Comparison of ENCODE assay signal across 27 cellular contexts in the genomic region with DNA sequence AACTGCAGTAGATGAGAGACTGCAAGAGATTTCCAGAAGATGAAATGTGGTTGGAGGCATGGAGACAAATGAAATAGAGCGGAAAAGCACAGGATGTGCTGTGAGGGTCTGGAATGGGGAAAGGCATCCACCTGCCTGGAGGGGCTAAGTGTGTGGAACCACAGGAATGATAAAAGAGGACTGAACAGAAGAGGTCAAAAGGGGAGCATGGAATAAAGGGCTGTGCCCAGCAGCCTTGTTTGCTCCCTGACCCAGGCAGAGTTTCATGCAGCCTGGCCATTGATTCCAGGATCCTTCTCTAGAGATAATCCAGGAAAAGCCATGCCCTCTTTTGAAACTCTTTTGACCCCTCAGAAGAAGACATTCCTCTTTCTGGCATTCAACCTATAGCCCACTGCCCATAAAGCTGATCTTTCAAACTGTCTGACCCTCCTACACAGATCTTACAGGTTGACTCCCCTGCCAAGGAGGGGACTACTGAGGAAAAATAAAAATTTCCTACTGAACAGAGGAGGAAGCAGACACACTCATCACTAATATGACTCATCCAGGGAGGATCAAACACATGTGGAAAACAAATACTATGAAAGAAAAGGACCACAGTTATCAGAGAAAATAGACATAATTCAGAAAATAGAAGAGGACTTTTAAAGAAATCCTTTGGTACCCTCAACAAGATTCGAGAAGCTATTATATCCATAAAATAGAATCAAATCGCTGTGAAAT.
"Had no signal": no experiment of that assay in that cellular context is flagged by ENCODE, and none has a peak within 500 bp of the region (broad histone marks: within the 10 kb centered on the region; RNA-seq: fewer than 3 reads in every experiment).

No MANE protein-coding gene starts in this region.

- H3K4me1 Mint-ChIP-seq: activated T-helper 17 cell treated with anti-CD3 and anti-CD28 coated beads, Interleukin-2, amount 50 U/mL, for 72 hours; T-cell had no signal

- H3K4me3 Mint-ChIP-seq: activated T-cell treated with anti-CD3 and anti-CD28 coated beads, Interleukin-2, amount 50 U/mL, for 24 hours; activated T-helper 17 cell treated with anti-CD3 and anti-CD28 coated beads, Interleukin-2, amount 50 U/mL, for 72 hours; brain; dendritic cell treated with granulocyte-macrophage colony-stimulating factor and Interleukin-4, amounts not matched to agents 40 ng/mL and 50 ng/mL, for 4 days; nephron; T-cell; T-helper 2 cell treated with Interferon-gamma antibody and Interleukin-4, amounts not matched to agents 5 μg/mL and 100 μg/mL, for 36 hours; type B pancreatic cell had no signal

- H3K27ac ChIP-seq: sigmoid colon, testis, WERI-Rb-1 had no signal

- FAIRE-seq: frontal cortex had no signal

- H3K27me3 ChIP-seq: sigmoid colon, testis had no signal

- ATAC-seq: activated naive CD4-positive, alpha-beta T cell treated with anti-CD3 and anti-CD28 coated beads, Interleukin-2, amount 50 U/mL, for 72 hours; activated T-helper 17 cell treated with anti-CD3 and anti-CD28 coated beads, Interleukin-2, amount 50 U/mL, for 72 hours; esophagus mucosa; T-cell had no signal

- DNase-seq: activated CD4-positive, alpha-beta T cell treated with anti-CD3 and anti-CD28 coated beads for 1 hour; activated T-cell treated with anti-CD3 and anti-CD28 coated beads, Interleukin-2, amount 50 U/mL, for 24 hours; aorta; caudate nucleus; effector CD8-positive, alpha-beta T cell; glutamatergic neuron; hippocampal formation; left ventricle myocardium superior; mammary epithelial cell; midbrain; posterior cingulate gyrus; sigmoid colon; stimulated activated CD4-positive, alpha-beta T cell treated with anti-CD3 and anti-CD28 coated beads, Interleukin-4, amount 100 ng/mL, for 1 hour; stimulated activated naive CD4-positive, alpha-beta T cell; T-cell; testis; WERI-Rb-1 had no signal

- H3K9me3 ChIP-seq: sigmoid colon, testis had no signal

- H3K9me3 Mint-ChIP-seq: activated naive CD4-positive, alpha-beta T cell treated with anti-CD3 and anti-CD28 coated beads, Interleukin-2, amount 50 U/mL, for 72 hours; activated T-cell treated with anti-CD3 and anti-CD28 coated beads, Interleukin-2, amount 50 U/mL, for 24 hours; T-helper 2 cell treated with Interferon-gamma antibody and Interleukin-4, amounts not matched to agents 5 μg/mL and 100 μg/mL, for 36 hours; type B pancreatic cell had no signal

- H3K4me1 ChIP-seq: sigmoid colon, testis had no signal

- H3K27ac Mint-ChIP-seq: activated naive CD4-positive, alpha-beta T cell treated with anti-CD3 and anti-CD28 coated beads, Interleukin-2, amount 50 U/mL, for 72 hours; activated T-cell treated with anti-CD3 and anti-CD28 coated beads, Interleukin-2, amount 50 U/mL, for 24 hours; activated T-helper 17 cell treated with anti-CD3 and anti-CD28 coated beads, Interleukin-2, amount 50 U/mL, for 72 hours; dendritic cell treated with granulocyte-macrophage colony-stimulating factor and Interleukin-4, amounts not matched to agents 40 ng/mL and 50 ng/mL, for 4 days; nephron; T-cell; T-helper 2 cell treated with Interferon-gamma antibody and Interleukin-4, amounts not matched to agents 5 μg/mL and 100 μg/mL, for 36 hours; type B pancreatic cell had no signal

- H3K27me3 Mint-ChIP-seq: brain had no signal

- H3K36me3 ChIP-seq: sigmoid colon, WERI-Rb-1 had no signal

- H3K4me3 ChIP-seq: sigmoid colon, smooth muscle cell, testis had no signal

- H3K4me2 ChIP-seq: smooth muscle cell had no signal

- H3K36me3 Mint-ChIP-seq: activated naive CD4-positive, alpha-beta T cell treated with anti-CD3 and anti-CD28 coated beads, Interleukin-2, amount 50 U/mL, for 72 hours; brain; T-cell; type B pancreatic cell had no signal
